Comparison of ENCODE assay signal across 1 cellular context in genomic region chr1:111139956-111140679, GRCh38.
TF ChIP-seq lines count a peak whose summit lies in the region.

Gene CEPT1, plus strand, starts transcription at chr1:111140223. Its CDS starts 7,492 bp downstream, at chr1:111147715.
Gene DRAM2, minus strand, starts transcription at chr1:111140093. Its CDS starts 8,539 bp downstream, at chr1:111131554.

TF ChIP-seq in HepG2, 621 proteins besides CTCF, POLR2A, EP300 and RAD21 (continued from another document and continues in another):
- TF ChIP-seq E2F2 (CRISPR knock-in tag; IDR thresholded peaks at IDR 0.05; ENCODE audit: borderline replicate concordance), result no peak; the same call in 1 of the 2 replicates
- 0 out of 2 replicates have a peak, but pooled peaks have one; percentile 33 for TF ChIP-seq ZNF234 (CRISPR knock-in tag; conservative IDR thresholded peaks at IDR 0.05)
- peak; percentile 74; the same call in 1 of the 2 replicates for TF ChIP-seq ZSCAN31 (CRISPR knock-in tag; IDR thresholded peaks at IDR 0.05; ENCODE audit: low read depth)
- no peak for TF ChIP-seq PAWR (CRISPR knock-in tag; IDR thresholded peaks at IDR 0.05; ENCODE audit: borderline replicate concordance)
- TF ChIP-seq ZMYM3 (CRISPR knock-in tag; IDR thresholded peaks at IDR 0.05), result peak; percentile 44; the same call in 1 of the 2 replicates
- TF ChIP-seq ZBTB3 (CRISPR knock-in tag; IDR thresholded peaks at IDR 0.05; ENCODE audit: borderline replicate concordance, low read depth), result no peak
- no peak for TF ChIP-seq TSC22D2 (CRISPR knock-in tag; IDR thresholded peaks at IDR 0.05; ENCODE audit: borderline replicate concordance)
- TF ChIP-seq NKX3-1 (CRISPR knock-in tag; IDR thresholded peaks at IDR 0.05), result no peak; the same call in 1 of the 2 replicates
- TF ChIP-seq, protein P1, sequence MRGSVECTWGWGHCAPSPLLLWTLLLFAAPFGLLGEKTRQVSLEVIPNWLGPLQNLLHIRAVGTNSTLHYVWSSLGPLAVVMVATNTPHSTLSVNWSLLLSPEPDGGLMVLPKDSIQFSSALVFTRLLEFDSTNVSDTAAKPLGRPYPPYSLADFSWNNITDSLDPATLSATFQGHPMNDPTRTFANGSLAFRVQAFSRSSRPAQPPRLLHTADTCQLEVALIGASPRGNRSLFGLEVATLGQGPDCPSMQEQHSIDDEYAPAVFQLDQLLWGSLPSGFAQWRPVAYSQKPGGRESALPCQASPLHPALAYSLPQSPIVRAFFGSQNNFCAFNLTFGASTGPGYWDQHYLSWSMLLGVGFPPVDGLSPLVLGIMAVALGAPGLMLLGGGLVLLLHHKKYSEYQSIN (CRISPR knock-in tag; IDR thresholded peaks at IDR 0.05; ENCODE audit: borderline replicate concordance), result no peak
- TF ChIP-seq ZNF598 (CRISPR knock-in tag; IDR thresholded peaks at IDR 0.05; ENCODE audit: borderline replicate concordance), result peak; percentile 34; the same call in 1 of the 2 replicates
- TF ChIP-seq, protein P2, sequence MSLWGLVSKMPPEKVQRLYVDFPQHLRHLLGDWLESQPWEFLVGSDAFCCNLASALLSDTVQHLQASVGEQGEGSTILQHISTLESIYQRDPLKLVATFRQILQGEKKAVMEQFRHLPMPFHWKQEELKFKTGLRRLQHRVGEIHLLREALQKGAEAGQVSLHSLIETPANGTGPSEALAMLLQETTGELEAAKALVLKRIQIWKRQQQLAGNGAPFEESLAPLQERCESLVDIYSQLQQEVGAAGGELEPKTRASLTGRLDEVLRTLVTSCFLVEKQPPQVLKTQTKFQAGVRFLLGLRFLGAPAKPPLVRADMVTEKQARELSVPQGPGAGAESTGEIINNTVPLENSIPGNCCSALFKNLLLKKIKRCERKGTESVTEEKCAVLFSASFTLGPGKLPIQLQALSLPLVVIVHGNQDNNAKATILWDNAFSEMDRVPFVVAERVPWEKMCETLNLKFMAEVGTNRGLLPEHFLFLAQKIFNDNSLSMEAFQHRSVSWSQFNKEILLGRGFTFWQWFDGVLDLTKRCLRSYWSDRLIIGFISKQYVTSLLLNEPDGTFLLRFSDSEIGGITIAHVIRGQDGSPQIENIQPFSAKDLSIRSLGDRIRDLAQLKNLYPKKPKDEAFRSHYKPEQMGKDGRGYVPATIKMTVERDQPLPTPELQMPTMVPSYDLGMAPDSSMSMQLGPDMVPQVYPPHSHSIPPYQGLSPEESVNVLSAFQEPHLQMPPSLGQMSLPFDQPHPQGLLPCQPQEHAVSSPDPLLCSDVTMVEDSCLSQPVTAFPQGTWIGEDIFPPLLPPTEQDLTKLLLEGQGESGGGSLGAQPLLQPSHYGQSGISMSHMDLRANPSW (CRISPR knock-in tag; IDR thresholded peaks at IDR 0.05; ENCODE audit: borderline replicate concordance), result peak; percentile 28; the same call in 1 of the 2 replicates
- TF ChIP-seq ZNF124 (CRISPR knock-in tag; IDR thresholded peaks at IDR 0.05), result no peak
- TF ChIP-seq, protein P3, sequence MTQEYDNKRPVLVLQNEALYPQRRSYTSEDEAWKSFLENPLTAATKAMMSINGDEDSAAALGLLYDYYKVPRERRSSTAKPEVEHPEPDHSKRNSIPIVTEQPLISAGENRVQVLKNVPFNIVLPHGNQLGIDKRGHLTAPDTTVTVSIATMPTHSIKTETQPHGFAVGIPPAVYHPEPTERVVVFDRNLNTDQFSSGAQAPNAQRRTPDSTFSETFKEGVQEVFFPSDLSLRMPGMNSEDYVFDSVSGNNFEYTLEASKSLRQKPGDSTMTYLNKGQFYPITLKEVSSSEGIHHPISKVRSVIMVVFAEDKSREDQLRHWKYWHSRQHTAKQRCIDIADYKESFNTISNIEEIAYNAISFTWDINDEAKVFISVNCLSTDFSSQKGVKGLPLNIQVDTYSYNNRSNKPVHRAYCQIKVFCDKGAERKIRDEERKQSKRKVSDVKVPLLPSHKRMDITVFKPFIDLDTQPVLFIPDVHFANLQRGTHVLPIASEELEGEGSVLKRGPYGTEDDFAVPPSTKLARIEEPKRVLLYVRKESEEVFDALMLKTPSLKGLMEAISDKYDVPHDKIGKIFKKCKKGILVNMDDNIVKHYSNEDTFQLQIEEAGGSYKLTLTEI (CRISPR knock-in tag; conservative IDR thresholded peaks at IDR 0.05), result no peak
- no peak for TF ChIP-seq RBAK (CRISPR knock-in tag; IDR thresholded peaks at IDR 0.05)
- TF ChIP-seq NCOA1 (CRISPR knock-in tag; IDR thresholded peaks at IDR 0.05), result no peak
- peak; percentile 80; the same call in 1 of the 2 replicates for TF ChIP-seq ZNF747 (CRISPR knock-in tag; IDR thresholded peaks at IDR 0.05; ENCODE audit: borderline replicate concordance)
- TF ChIP-seq MYNN (CRISPR knock-in tag; IDR thresholded peaks at IDR 0.05; ENCODE audit: low read depth), result no peak
- no peak for TF ChIP-seq GZF1 (CRISPR knock-in tag; IDR thresholded peaks at IDR 0.05)
- TF ChIP-seq ZFP37 (CRISPR knock-in tag; IDR thresholded peaks at IDR 0.05; ENCODE audit: borderline replicate concordance), result 0 out of 2 replicates have a peak, but pooled peaks have one; percentile 46
- no peak for TF ChIP-seq ZSCAN12 (CRISPR knock-in tag; IDR thresholded peaks at IDR 0.05)
- TF ChIP-seq SNAPC2 (CRISPR knock-in tag; IDR thresholded peaks at IDR 0.05), result no peak
- no peak for TF ChIP-seq JUND (CRISPR knock-in tag; IDR thresholded peaks at IDR 0.05)
- no peak for TF ChIP-seq NFATC3 (CRISPR knock-in tag; IDR thresholded peaks at IDR 0.05)
- TF ChIP-seq TCF7L2 (IDR thresholded peaks at IDR 0.05; ENCODE audit: low read depth, low read length), result no peak
- no peak for TF ChIP-seq MED13 (CRISPR knock-in tag; IDR thresholded peaks at IDR 0.05)
- no peak for TF ChIP-seq NCOA5 (CRISPR knock-in tag; IDR thresholded peaks at IDR 0.05)
- no peak for TF ChIP-seq KLF15 (CRISPR knock-in tag; IDR thresholded peaks at IDR 0.05; ENCODE audit: borderline replicate concordance)
- no peak for TF ChIP-seq SIN3A (IDR thresholded peaks at IDR 0.05; ENCODE audit: borderline replicate concordance, low read depth, low read length)
- TF ChIP-seq PAX8 (CRISPR knock-in tag; IDR thresholded peaks at IDR 0.05; ENCODE audit: borderline replicate concordance), result 0 out of 2 replicates have a peak, but pooled peaks have one; percentile 42
- TF ChIP-seq ZNF597 (CRISPR knock-in tag; IDR thresholded peaks at IDR 0.05), result no peak
- TF ChIP-seq IRX3 (CRISPR knock-in tag; IDR thresholded peaks at IDR 0.05; ENCODE audit: borderline replicate concordance, low read depth), result peak; percentile 22; the same call in 1 of the 2 replicates
- TF ChIP-seq MYC (CRISPR knock-in tag; IDR thresholded peaks at IDR 0.05; ENCODE audit: borderline replicate concordance), result peak; percentile 53; the same call in 1 of the 2 replicates
- peak; percentile 64; the same call in 1 of the 2 replicates for TF ChIP-seq PHF21A (CRISPR knock-in tag; IDR thresholded peaks at IDR 0.05)
- TF ChIP-seq ZNF225 (CRISPR knock-in tag; IDR thresholded peaks at IDR 0.05), result no peak; the same call in 1 of the 2 replicates
- TF ChIP-seq NR3C1 (CRISPR knock-in tag; IDR thresholded peaks at IDR 0.05), result no peak
- TF ChIP-seq ZNF605 (CRISPR knock-in tag; IDR thresholded peaks at IDR 0.05), result peak; percentile 82; the same call in 1 of the 2 replicates
- 0 out of 2 replicates have a peak, but pooled peaks have one; percentile 26 for TF ChIP-seq MTERF4 (CRISPR knock-in tag; IDR thresholded peaks at IDR 0.05)
- TF ChIP-seq THYN1 (CRISPR knock-in tag; IDR thresholded peaks at IDR 0.05; ENCODE audit: borderline replicate concordance, low read depth), result no peak
- no peak for TF ChIP-seq TBL1XR1 (IDR thresholded peaks at IDR 0.05; ENCODE audit: borderline replicate concordance, low read length, partially characterized antibody)
- no peak for TF ChIP-seq ZBTB33 (CRISPR knock-in tag; IDR thresholded peaks at IDR 0.05)
- TF ChIP-seq, protein P4, sequence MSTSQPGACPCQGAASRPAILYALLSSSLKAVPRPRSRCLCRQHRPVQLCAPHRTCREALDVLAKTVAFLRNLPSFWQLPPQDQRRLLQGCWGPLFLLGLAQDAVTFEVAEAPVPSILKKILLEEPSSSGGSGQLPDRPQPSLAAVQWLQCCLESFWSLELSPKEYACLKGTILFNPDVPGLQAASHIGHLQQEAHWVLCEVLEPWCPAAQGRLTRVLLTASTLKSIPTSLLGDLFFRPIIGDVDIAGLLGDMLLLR (CRISPR knock-in tag; IDR thresholded peaks at IDR 0.05), result peak; percentile 28; the same call in 1 of the 2 replicates
- TF ChIP-seq, protein P5, sequence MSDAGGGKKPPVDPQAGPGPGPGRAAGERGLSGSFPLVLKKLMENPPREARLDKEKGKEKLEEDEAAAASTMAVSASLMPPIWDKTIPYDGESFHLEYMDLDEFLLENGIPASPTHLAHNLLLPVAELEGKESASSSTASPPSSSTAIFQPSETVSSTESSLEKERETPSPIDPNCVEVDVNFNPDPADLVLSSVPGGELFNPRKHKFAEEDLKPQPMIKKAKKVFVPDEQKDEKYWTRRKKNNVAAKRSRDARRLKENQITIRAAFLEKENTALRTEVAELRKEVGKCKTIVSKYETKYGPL (CRISPR knock-in tag; IDR thresholded peaks at IDR 0.05), result no peak
- TF ChIP-seq, protein P6, sequence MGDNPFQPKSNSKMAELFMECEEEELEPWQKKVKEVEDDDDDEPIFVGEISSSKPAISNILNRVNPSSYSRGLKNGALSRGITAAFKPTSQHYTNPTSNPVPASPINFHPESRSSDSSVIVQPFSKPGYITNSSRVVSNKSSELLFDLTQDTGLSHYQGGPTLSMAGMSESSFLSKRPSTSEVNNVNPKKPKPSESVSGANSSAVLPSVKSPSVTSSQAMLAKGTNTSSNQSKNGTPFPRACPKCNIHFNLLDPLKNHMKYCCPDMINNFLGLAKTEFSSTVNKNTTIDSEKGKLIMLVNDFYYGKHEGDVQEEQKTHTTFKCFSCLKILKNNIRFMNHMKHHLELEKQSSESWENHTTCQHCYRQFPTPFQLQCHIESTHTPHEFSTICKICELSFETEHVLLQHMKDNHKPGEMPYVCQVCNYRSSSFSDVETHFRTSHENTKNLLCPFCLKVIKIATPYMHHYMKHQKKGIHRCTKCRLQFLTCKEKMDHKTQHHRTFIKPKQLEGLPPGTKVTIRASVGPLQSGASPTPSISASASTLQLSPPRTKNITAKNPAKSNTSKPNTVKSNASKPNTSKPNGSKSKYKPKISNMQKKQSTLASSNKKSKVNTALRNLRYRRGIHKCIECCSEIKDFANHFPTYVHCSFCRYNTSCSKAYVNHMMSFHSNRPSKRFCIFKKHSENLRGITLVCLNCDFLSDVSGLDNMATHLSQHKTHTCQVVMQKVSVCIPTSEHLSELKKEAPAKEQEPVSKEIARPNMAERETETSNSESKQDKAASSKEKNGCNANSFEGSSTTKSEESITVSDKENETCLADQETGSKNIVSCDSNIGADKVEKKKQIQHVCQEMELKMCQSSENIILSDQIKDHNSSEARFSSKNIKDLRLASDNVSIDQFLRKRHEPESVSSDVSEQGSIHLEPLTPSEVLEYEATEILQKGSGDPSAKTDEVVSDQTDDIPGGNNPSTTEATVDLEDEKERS (CRISPR knock-in tag; IDR thresholded peaks at IDR 0.05), result peak; percentile 47; the same call in 1 of the 2 replicates
- no peak for TF ChIP-seq CENPT (CRISPR knock-in tag; IDR thresholded peaks at IDR 0.05; ENCODE audit: low read depth)
- TF ChIP-seq, protein P7, sequence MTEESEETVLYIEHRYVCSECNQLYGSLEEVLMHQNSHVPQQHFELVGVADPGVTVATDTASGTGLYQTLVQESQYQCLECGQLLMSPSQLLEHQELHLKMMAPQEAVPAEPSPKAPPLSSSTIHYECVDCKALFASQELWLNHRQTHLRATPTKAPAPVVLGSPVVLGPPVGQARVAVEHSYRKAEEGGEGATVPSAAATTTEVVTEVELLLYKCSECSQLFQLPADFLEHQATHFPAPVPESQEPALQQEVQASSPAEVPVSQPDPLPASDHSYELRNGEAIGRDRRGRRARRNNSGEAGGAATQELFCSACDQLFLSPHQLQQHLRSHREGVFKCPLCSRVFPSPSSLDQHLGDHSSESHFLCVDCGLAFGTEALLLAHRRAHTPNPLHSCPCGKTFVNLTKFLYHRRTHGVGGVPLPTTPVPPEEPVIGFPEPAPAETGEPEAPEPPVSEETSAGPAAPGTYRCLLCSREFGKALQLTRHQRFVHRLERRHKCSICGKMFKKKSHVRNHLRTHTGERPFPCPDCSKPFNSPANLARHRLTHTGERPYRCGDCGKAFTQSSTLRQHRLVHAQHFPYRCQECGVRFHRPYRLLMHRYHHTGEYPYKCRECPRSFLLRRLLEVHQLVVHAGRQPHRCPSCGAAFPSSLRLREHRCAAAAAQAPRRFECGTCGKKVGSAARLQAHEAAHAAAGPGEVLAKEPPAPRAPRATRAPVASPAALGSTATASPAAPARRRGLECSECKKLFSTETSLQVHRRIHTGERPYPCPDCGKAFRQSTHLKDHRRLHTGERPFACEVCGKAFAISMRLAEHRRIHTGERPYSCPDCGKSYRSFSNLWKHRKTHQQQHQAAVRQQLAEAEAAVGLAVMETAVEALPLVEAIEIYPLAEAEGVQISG (CRISPR knock-in tag; IDR thresholded peaks at IDR 0.05), result peak; percentile 78
